8 cellular contexts compared by ENCODE assay signal in the genomic region with DNA sequence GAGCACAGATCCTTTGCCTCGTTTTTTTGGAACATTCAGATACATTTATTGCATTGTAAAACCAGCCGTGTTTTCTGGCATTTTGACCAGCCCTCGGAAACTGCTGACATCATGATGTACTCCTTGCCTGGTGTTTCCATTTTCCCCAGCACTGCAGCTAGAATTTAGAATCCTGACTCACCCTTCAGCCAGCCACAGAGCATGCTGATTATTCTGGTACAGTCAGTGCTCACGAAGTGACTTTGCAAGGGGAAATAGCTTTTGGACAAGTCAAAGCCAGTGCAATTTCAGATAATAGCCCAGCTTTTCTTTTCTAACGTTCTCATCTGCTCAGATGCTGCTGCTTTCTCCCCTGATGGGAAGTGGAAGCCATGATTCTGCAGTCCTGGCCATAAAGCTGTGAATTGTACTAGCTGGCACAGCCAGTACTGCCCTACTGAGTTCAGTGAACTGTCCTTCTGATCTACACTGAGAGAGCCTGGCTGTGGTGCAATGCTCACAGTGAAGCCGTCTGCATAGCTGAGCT. TPM values are rescaled to one million over a fixed set of nuclear protein-coding genes. Genes with fewer than 3 reads are reported as not detected.
DNase-seq lines count a peak whose midpoint lies in the region; ATAC-seq and TF ChIP-seq lines count a peak whose summit lies in the region.

No MANE protein-coding gene starts in this region.

- 72 to 79% methylated on average over 6 of the region's 6 CpGs for WGBS in endodermal cell (ENCODE audit: insufficient coverage in 1 of 2, insufficient read length in 1 of 2), 2 experiments

- no peaks in the 10 kb centered on the region for H3K9me3 ChIP-seq in OCI-LY3 (ENCODE audit: insufficient read depth, low read length)
- H3K9me3 ChIP-seq in endodermal cell (ENCODE audit: control insufficient read depth, low read length): no peaks in the 10 kb centered on the region

- H3K27me3 ChIP-seq in OCI-LY3 (ENCODE audit: low read depth, low read length) (no peaks in the 10 kb centered on the region), endodermal cell (ENCODE audit: control insufficient read depth, insufficient read depth, low read length, poor library complexity, severe bottlenecking) (no peaks in the 10 kb centered on the region)

- H3K36me3 ChIP-seq in OCI-LY3 (replicated peaks; ENCODE audit: low read depth, low read length) (no peaks in the 10 kb centered on the region), endodermal cell (ENCODE audit: control insufficient read depth, insufficient read depth, low read length) (no peaks in the 10 kb centered on the region)

- peak; percentile 59 for DNase-seq in CD1c-positive myeloid dendritic cell (ENCODE audit: extremely low spot score)
- no peak for DNase-seq in endodermal cell
- DNase-seq in mucosa of gallbladder (ENCODE audit: low spot score): peak; percentile 67
- DNase-seq in activated CD4-positive, alpha-beta T cell treated with anti-CD3 and anti-CD28 coated beads for 1 hour: no peak
- DNase-seq in SW480 (ENCODE audit: low spot score): no peak

- H3K79me2 ChIP-seq in OCI-LY3 (ENCODE audit: low read length): no peaks in the 10 kb centered on the region

- no peak overlapping the region for H3K4me3 Mint-ChIP-seq in endodermal cell

- ATAC-seq in HG02970 (IDR thresholded peaks at IDR 0.05; ENCODE audit: low FRiP score, unreplicated experiment) (no peak), HG03460 (IDR thresholded peaks at IDR 0.05; ENCODE audit: unreplicated experiment) (no peak)

- H3K4me1 Mint-ChIP-seq in endodermal cell: no peaks in the 10 kb centered on the region

- TF ChIP-seq CTCF in OCI-LY3 (IDR thresholded peaks at IDR 0.05; ENCODE audit: low read depth, low read length) (no peak), endodermal cell (conservative IDR thresholded peaks at IDR 0.05) (no peak)

- 0 out of 2 replicates have a peak overlapping the region, but pooled peaks have one; percentile 24 for H2AFZ ChIP-seq in OCI-LY3 (ENCODE audit: low read depth, low read length)

- H3K4me3 ChIP-seq in OCI-LY3 (ENCODE audit: low read length): no peak overlapping the region
- H3K4me3 ChIP-seq in endodermal cell (ENCODE audit: low read length): no peak overlapping the region

- H3K27ac ChIP-seq in OCI-LY3 (ENCODE audit: low read length) (no peak overlapping the region), endodermal cell (ENCODE audit: low read depth, low read length) (no peak overlapping the region)

- no peak overlapping the region for H3K9ac ChIP-seq in OCI-LY3 (ENCODE audit: low read length)
- H3K9ac ChIP-seq in endodermal cell (ENCODE audit: extremely low read depth, low read length, poor library complexity, severe bottlenecking): no peak overlapping the region

- peaks cover 26% of the 10 kb centered on the region for H3K4me1 ChIP-seq in OCI-LY3 (ENCODE audit: low read length)
- H3K4me1 ChIP-seq in endodermal cell (ENCODE audit: control insufficient read depth, insufficient read depth, low read length): no peaks in the 10 kb centered on the region

- peak overlapping the region; percentile 9 for H3K27ac Mint-ChIP-seq in endodermal cell

- H3K36me3 Mint-ChIP-seq in endodermal cell (ENCODE audit: low read depth): no peaks in the 10 kb centered on the region

- no peaks in the 10 kb centered on the region for H3K27me3 Mint-ChIP-seq in endodermal cell (ENCODE audit: insufficient read depth)

- H3K9me3 Mint-ChIP-seq in endodermal cell: no peaks in the 10 kb centered on the region

- H3K4me2 ChIP-seq in OCI-LY3 (ENCODE audit: low read length): peak overlapping the region; percentile 26

- H4K20me1 ChIP-seq in OCI-LY3 (ENCODE audit: insufficient read depth, low read length): no peaks in the 10 kb centered on the region

RNA-seq across cellular contexts. Expression of a gene that starts 12.1 kb away (rescaled TPM):
- total RNA-seq in endodermal cell (100 to 1,000 TPM; 284 to 343 TPM), mucosa of gallbladder (315 TPM)
- 344 TPM for polyA plus RNA-seq in endodermal cell (2013, experiment 1 of 2)
- 320 TPM for polyA plus RNA-seq in endodermal cell (2013, experiment 2 of 2)

RNA-seq across cellular contexts. Expression of a gene that starts 34.9 kb away (rescaled TPM):
- 10 to 100 TPM; 28.9 to 32.9 TPM for total RNA-seq in endodermal cell
- 24.1 TPM for polyA plus RNA-seq in endodermal cell (2013, experiment 1 of 2)
- polyA plus RNA-seq in endodermal cell (2013, experiment 2 of 2): 19.7 TPM
- 23.6 TPM for total RNA-seq in mucosa of gallbladder

RNA-seq across cellular contexts. Expression of a gene that starts 53.6 kb away (rescaled TPM):
- total RNA-seq in endodermal cell: 100 to 1,000 TPM; 151 to 193 TPM
- 88.8 TPM for polyA plus RNA-seq in endodermal cell (2013, experiment 1 of 2)
- 90.2 TPM for polyA plus RNA-seq in endodermal cell (2013, experiment 2 of 2)
- total RNA-seq in mucosa of gallbladder: 216 TPM

Comparison
In these comparisons a context has a peak if more than half of its experiments do, and no peak if none do; other contexts are left out.
1. DNase-seq: peak in CD1c-positive myeloid dendritic cell (single experiment) and mucosa of gallbladder (single experiment); none in endodermal cell (single experiment), activated CD4-positive, alpha-beta T cell treated with anti-CD3 and anti-CD28 coated beads for 1 hour (single experiment) and SW480 (single experiment).